Comparison of ENCODE assay signal across 1 cellular context in genomic region chr7:76392531-76393115, GRCh38.
TF ChIP-seq lines count a peak whose summit lies in the region.

No MANE protein-coding gene starts in this region.

TF ChIP-seq in K562, 482 proteins besides CTCF, POLR2A, EP300 and RAD21 (continued from another document and continues in another):
- 0 out of 2 replicates have a peak, but pooled peaks have one; percentile 41 for TF ChIP-seq MBD1 (CRISPR knock-in tag; IDR thresholded peaks at IDR 0.05)
- TF ChIP-seq FOSL1 (tag; conservative IDR thresholded peaks at IDR 0.05) = no peak
- TF ChIP-seq ZNF143 (CRISPR knock-in tag; IDR thresholded peaks at IDR 0.05) = no peak
- no peak for TF ChIP-seq RBM22 (IDR thresholded peaks at IDR 0.05; ENCODE audit: low read depth, low read length, poor library complexity, severe bottlenecking)
- TF ChIP-seq ELK3 (CRISPR knock-in tag; IDR thresholded peaks at IDR 0.05) = peak; percentile 39; the same call in 1 of the 2 replicates
- TF ChIP-seq MEF2A (IDR thresholded peaks at IDR 0.05; ENCODE audit: control insufficient read depth, low read depth, low read length) = no peak
- no peak for TF ChIP-seq ZNF212 (CRISPR knock-in tag; IDR thresholded peaks at IDR 0.05)
- TF ChIP-seq LARP7 (IDR thresholded peaks at IDR 0.05) = no peak
- no peak for TF ChIP-seq HLTF (IDR thresholded peaks at IDR 0.05)
- no peak for TF ChIP-seq MAX (CRISPR knock-in tag; IDR thresholded peaks at IDR 0.05)
- TF ChIP-seq THRAP3 (IDR thresholded peaks at IDR 0.05; ENCODE audit: borderline replicate concordance) = no peak
- TF ChIP-seq THAP12 (CRISPR knock-in tag; IDR thresholded peaks at IDR 0.05) = no peak
- TF ChIP-seq PYGO2 (tag; IDR thresholded peaks at IDR 0.05) = no peak
- TF ChIP-seq STAT5B (CRISPR knock-in tag; IDR thresholded peaks at IDR 0.05) = 0 out of 2 replicates have a peak, but pooled peaks have one; percentile 10
- no peak for TF ChIP-seq FUS (optimal IDR thresholded peaks at IDR 0.05; ENCODE audit: low read depth, low read length)
- no peak for TF ChIP-seq IFI16 (CRISPR knock-in tag; IDR thresholded peaks at IDR 0.05)
- TF ChIP-seq SP2 (IDR thresholded peaks at IDR 0.05; ENCODE audit: extremely low read depth, low read depth, low read length, poor library complexity, severe bottlenecking) = no peak
- no peak for TF ChIP-seq MYC (IDR thresholded peaks at IDR 0.05; ENCODE audit: low read depth, low read length)
- peak; percentile 62; the same call in 1 of the 2 replicates for TF ChIP-seq MYC (CRISPR knock-in tag; IDR thresholded peaks at IDR 0.05; ENCODE audit: borderline replicate concordance, low read depth)
- no peak for TF ChIP-seq GTF2E2 (tag; IDR thresholded peaks at IDR 0.05)
- TF ChIP-seq TARDBP (IDR thresholded peaks at IDR 0.05) = no peak
- no peak for TF ChIP-seq ZKSCAN8 (CRISPR knock-in tag; IDR thresholded peaks at IDR 0.05)
- no peak for TF ChIP-seq ZNF277 (CRISPR knock-in tag; IDR thresholded peaks at IDR 0.05; ENCODE audit: borderline replicate concordance)
- no peak for TF ChIP-seq CHCHD3 (CRISPR knock-in tag; IDR thresholded peaks at IDR 0.05)
- 0 out of 2 replicates have a peak, but pooled peaks have one; percentile 32 for TF ChIP-seq SMARCA4 (IDR thresholded peaks at IDR 0.05)
- no peak for TF ChIP-seq TEAD4 (IDR thresholded peaks at IDR 0.05; ENCODE audit: low read length)
- TF ChIP-seq TEAD4 (CRISPR knock-in tag; IDR thresholded peaks at IDR 0.05; ENCODE audit: borderline replicate concordance) = no peak
- TF ChIP-seq YY1 (IDR thresholded peaks at IDR 0.05; ENCODE audit: borderline replicate concordance in 1 of 3, control insufficient read depth in 1 of 3, extremely low read depth in 1 of 3, insufficient read depth in 3 of 3, insufficient read length in 1 of 3, insufficient replicate concordance in 2 of 3, low read depth in 1 of 3, low read length in 2 of 3) = no peak
- no peak for TF ChIP-seq BRD4 (IDR thresholded peaks at IDR 0.05)
- TF ChIP-seq PHF20 (IDR thresholded peaks at IDR 0.05; ENCODE audit: partially characterized antibody) = no peak
- no peak for TF ChIP-seq KLF10 (CRISPR knock-in tag; IDR thresholded peaks at IDR 0.05)
- TF ChIP-seq HDGF (IDR thresholded peaks at IDR 0.05) = peak; percentile 38; the same call in 1 of the 2 replicates
- peak; percentile 53; the same call in 1 of the 2 replicates for TF ChIP-seq ZNF175 (CRISPR knock-in tag; IDR thresholded peaks at IDR 0.05; ENCODE audit: low read depth)
- no peak for TF ChIP-seq PRPF4 (IDR thresholded peaks at IDR 0.05; ENCODE audit: insufficient read depth, low read depth, low read length, poor library complexity, severe bottlenecking)
- peak; percentile 71; the same call in 1 of the 2 replicates for TF ChIP-seq ZNF764 (CRISPR knock-in tag; IDR thresholded peaks at IDR 0.05; ENCODE audit: low read depth)
- no peak; the same call in 1 of the 2 replicates for TF ChIP-seq PHF8 (IDR thresholded peaks at IDR 0.05; ENCODE audit: borderline replicate concordance, low read length)
- TF ChIP-seq ETV1 (tag; conservative IDR thresholded peaks at IDR 0.05; ENCODE audit: low read depth) = no peak
- no peak for TF ChIP-seq MXD1 (CRISPR knock-in tag; IDR thresholded peaks at IDR 0.05; ENCODE audit: borderline replicate concordance, poor library complexity, severe bottlenecking)
- no peak for TF ChIP-seq AFF4 (CRISPR knock-in tag; IDR thresholded peaks at IDR 0.05)
- TF ChIP-seq ELK1 (CRISPR knock-in tag; IDR thresholded peaks at IDR 0.05) = no peak
- TF ChIP-seq E2F1 (CRISPR knock-in tag; IDR thresholded peaks at IDR 0.05) = no peak
- no peak for TF ChIP-seq MCM2 (IDR thresholded peaks at IDR 0.05; ENCODE audit: low read depth)
- TF ChIP-seq PRDM10 (IDR thresholded peaks at IDR 0.05; ENCODE audit: partially characterized antibody) = peak; percentile 33
- TF ChIP-seq ZNF436 (CRISPR knock-in tag; IDR thresholded peaks at IDR 0.05) = no peak
- no peak for TF ChIP-seq RBM25 (IDR thresholded peaks at IDR 0.05; ENCODE audit: low read depth, low read length, severe bottlenecking)
- TF ChIP-seq HDAC2 (IDR thresholded peaks at IDR 0.05) = peak; percentile 47; the same call in 1 of the 2 replicates
- TF ChIP-seq ATF2 (CRISPR knock-in tag; IDR thresholded peaks at IDR 0.05) = no peak
- no peak for TF ChIP-seq ZNF431 (CRISPR knock-in tag; IDR thresholded peaks at IDR 0.05)
